26 cellular contexts compared by ENCODE assay signal in genomic region chr7:47663841-47664240, GRCh38.
"Had no signal": no experiment of that assay in that cellular context is flagged by ENCODE, and none has a peak within 500 bp of the region (broad histone marks: within the 10 kb centered on the region; RNA-seq: fewer than 3 reads in every experiment).

No MANE protein-coding gene starts in this region.

- H3K4me3 ChIP-seq: adrenal gland, MG63, SK-N-MC had no signal

- ATAC-seq: activated T-helper 17 cell treated with anti-CD3 and anti-CD28 coated beads, Interleukin-2, amount 50 U/mL, for 72 hours; Right ventricle myocardium inferior; T-cell had no signal

- H3K27me3 ChIP-seq: adrenal gland, MG63 had no signal

- H3K4me1 ChIP-seq: adrenal gland had no signal

- H3K36me3 ChIP-seq: adrenal gland, MG63 had no signal

- DNase-seq: activated B cell treated with CpG ODN at 0.5 μM for 24 hours; activated CD4-positive, alpha-beta memory T cell treated with anti-CD3 and anti-CD28 coated beads, Interleukin-2, amount 10 ng/mL, durations not matched to agents 7 days and 5 days; activated CD4-positive, alpha-beta T cell treated with anti-CD3 and anti-CD28 coated beads, Interleukin-2, amount 10 ng/mL, durations not matched to agents 7 days and 5 days; activated gamma-delta T cell; activated naive CD4-positive, alpha-beta T cell treated with anti-CD3 and anti-CD28 coated beads, Interleukin-2, amount 10 ng/mL, durations not matched to agents 7 days and 5 days; activated naive CD8-positive, alpha-beta T cell treated with anti-CD3 and anti-CD28 coated beads for 36 hours; activated T-cell treated with anti-CD3 and anti-CD28 coated beads for 4 hours; activated T-cell treated with anti-CD3 and anti-CD28 coated beads, Interleukin-2, amount 50 U/mL, for 48 hours; adrenal gland; anterior cingulate cortex; MG63; MV-4-11; NCI-H1092 treated with DMSO at 0.1 percent for 48 hours; NCI-H1417 treated with DMSO at 0.1 percent for 48 hours; NCI-H187; NCI-H2081; NCI-H226; NCI-H526; NCI-H82; RPMI8226; T-cell; T-helper 2 cell; T1000 had no signal

- H3K27ac ChIP-seq: adrenal gland, SK-N-MC had no signal

- H3K9me3 ChIP-seq: adrenal gland, MG63 had no signal
